8 cellular contexts compared by ENCODE assay signal in genomic region chr1:42931108-42931539, GRCh38. TPM values are rescaled to one million over a fixed set of nuclear protein-coding genes. Genes with fewer than 3 reads are reported as not detected.
DNase-seq lines count a peak whose midpoint lies in the region; ATAC-seq and TF ChIP-seq lines count a peak whose summit lies in the region.

No MANE protein-coding gene starts in this region.

- POLR2A ChIA-PET in A673 (lab: Charles Lee; ENCODE audit: low non-redundant PET) = no interaction called here
- POLR2A ChIA-PET in activated CD4-positive, alpha-beta memory T cell treated with anti-CD3 and anti-CD28 coated beads, Interleukin-2, amount 10 ng/mL, durations not matched to agents 7 days and 5 days (lab: Charles Lee) = interaction anchor here (1.4 to 2.4 kb wide), 5 partner anchors 9 to 24 kb away, joined by 6 to 71 read pairs (median 18); no protein-coding TSS in a partner anchor

- peaks cover 85% of the 10 kb centered on the region for H3K36me3 Mint-ChIP-seq in activated CD4-positive, alpha-beta memory T cell treated with anti-CD3 and anti-CD28 coated beads, Interleukin-2, amount 10 ng/mL, durations not matched to agents 7 days and 5 days (ENCODE audit: low read depth)
- H3K36me3 Mint-ChIP-seq in nephron progenitor cell (ENCODE audit: low read depth) = peaks cover 39% of the 10 kb centered on the region

- no peaks in the 10 kb centered on the region for H3K27me3 Mint-ChIP-seq in activated CD4-positive, alpha-beta memory T cell treated with anti-CD3 and anti-CD28 coated beads, Interleukin-2, amount 10 ng/mL, durations not matched to agents 7 days and 5 days
- no peaks in the 10 kb centered on the region for H3K27me3 Mint-ChIP-seq in nephron progenitor cell (ENCODE audit: low read depth, poor library complexity)

- peak; percentile 71 for TF ChIP-seq CTCF in A673 (conservative IDR thresholded peaks at IDR 0.05; ENCODE audit: low read depth, low read length)
- TF ChIP-seq CTCF in GM12864 (IDR thresholded peaks at IDR 0.05; ENCODE audit: low read depth, low read length, missing control alignments) = peak; percentile 82
- peak; percentile 50 for TF ChIP-seq CTCF in nephron progenitor cell (IDR thresholded peaks at IDR 0.05)

- H3K27ac Mint-ChIP-seq in activated CD4-positive, alpha-beta memory T cell treated with anti-CD3 and anti-CD28 coated beads, Interleukin-2, amount 10 ng/mL, durations not matched to agents 7 days and 5 days = peak overlapping the region; percentile 94
- peak overlapping the region; percentile 88 for H3K27ac Mint-ChIP-seq in nephron progenitor cell

- DNase-seq in A673 (ENCODE audit: low spot score) (peak; percentile 75), GM12864 (ENCODE audit: low read depth) (no peak), NCI-H2196 (lab: John Stamatoyannopoulos, UW; ENCODE audit: unreplicated experiment) (peak; percentile 49), nephron progenitor cell (peak; percentile 34), DMS153 treated with DMSO at 0.1 percent for 48 hours (lab: John Stamatoyannopoulos, UW; ENCODE audit: unreplicated experiment) (no peak)
- peak; percentile 69 for DNase-seq in activated CD4-positive, alpha-beta memory T cell treated with anti-CD3 and anti-CD28 coated beads, Interleukin-2, amount 10 ng/mL, durations not matched to agents 7 days and 5 days

- peaks cover 22% of the 10 kb centered on the region for H3K36me3 ChIP-seq in A673 (ENCODE audit: insufficient read depth, low read length, poor library complexity, severe bottlenecking)
- peaks cover 21 to 62% of the 10 kb centered on the region in 2 donors for H3K36me3 ChIP-seq in esophagus (ENCODE audit: control insufficient read depth in 2 of 2, insufficient read depth in 2 of 2, low read length in 1 of 2)

- H3K4me3 ChIP-seq in A673 (ENCODE audit: low read depth, low read length, poor library complexity, severe bottlenecking) (no peak overlapping the region), GM12864 (ENCODE audit: low read depth, low read length) (no peak overlapping the region), esophagus (ENCODE audit: low read depth in 1 of 2, low read length in 2 of 2) (no peak overlapping the region)

- H3K9me3 ChIP-seq in A673 (ENCODE audit: low read depth, low read length, poor library complexity, severe bottlenecking) (no peaks in the 10 kb centered on the region), esophagus (ENCODE audit: control insufficient read depth in 2 of 2, insufficient read depth in 1 of 2, low read depth in 1 of 2, low read length in 1 of 2) (no peaks in the 10 kb centered on the region)

- no peak for ATAC-seq in GM21390 (IDR thresholded peaks at IDR 0.05; ENCODE audit: unreplicated experiment)

- H3K27me3 ChIP-seq in A673 (replicated peaks; ENCODE audit: insufficient read depth, low read depth, low read length, poor library complexity) (no peaks in the 10 kb centered on the region), esophagus (ENCODE audit: control insufficient read depth in 1 of 2, insufficient read depth in 2 of 2, low read length in 2 of 2) (no peaks in the 10 kb centered on the region)

- H3K4me1 ChIP-seq in A673 (ENCODE audit: insufficient read depth, low read length, poor library complexity, severe bottlenecking) (no peaks in the 10 kb centered on the region), esophagus (ENCODE audit: control insufficient read depth in 2 of 2, insufficient read depth in 2 of 2, low read length in 1 of 2) (peaks cover 10 to 38% of the 10 kb centered on the region in 2 donors)

- no peaks in the 10 kb centered on the region for H3K9me3 Mint-ChIP-seq in activated CD4-positive, alpha-beta memory T cell treated with anti-CD3 and anti-CD28 coated beads, Interleukin-2, amount 10 ng/mL, durations not matched to agents 7 days and 5 days
- no peaks in the 10 kb centered on the region for H3K9me3 Mint-ChIP-seq in nephron progenitor cell

- peaks cover 97% of the 10 kb centered on the region for H3K4me1 Mint-ChIP-seq in activated CD4-positive, alpha-beta memory T cell treated with anti-CD3 and anti-CD28 coated beads, Interleukin-2, amount 10 ng/mL, durations not matched to agents 7 days and 5 days
- peaks cover 29% of the 10 kb centered on the region for H3K4me1 Mint-ChIP-seq in nephron progenitor cell

- 56 to 63% methylated on average over 7 of the region's 7 CpGs for WGBS in esophagus, 2 donors

- H3K27ac ChIP-seq in A673 (ENCODE audit: low read depth, low read length, poor library complexity, severe bottlenecking) (peak overlapping the region; percentile 7), esophagus (ENCODE audit: low read depth in 2 of 2, low read length in 1 of 2) (peak overlapping the region; percentile 87 to 97)

- no TSS peak for BruUV-seq in A673 (replicated peaks; lab: Mats Ljungman, UMichigan)

- intact Hi-C loops in A673 (cut with micrococcal nuclease; ENCODE audit: unreplicated experiment) = loop anchor here (1.0 kb wide), 1 partner anchor 142 kb away; no protein-coding TSS in a partner anchor

- H3K4me3 Mint-ChIP-seq in activated CD4-positive, alpha-beta memory T cell treated with anti-CD3 and anti-CD28 coated beads, Interleukin-2, amount 10 ng/mL, durations not matched to agents 7 days and 5 days = peak overlapping the region; percentile 74
- no peak overlapping the region for H3K4me3 Mint-ChIP-seq in nephron progenitor cell

- CTCF ChIA-PET in A673 (lab: Charles Lee) = no interaction called here
- CTCF ChIA-PET in activated CD4-positive, alpha-beta memory T cell treated with anti-CD3 and anti-CD28 coated beads, Interleukin-2, amount 10 ng/mL, durations not matched to agents 7 days and 5 days (lab: Charles Lee) = interaction anchor here (1.4 to 2.4 kb wide), 4 partner anchors 10 to 142 kb away, joined by 5 to 13 read pairs (median 10); no protein-coding TSS in a partner anchor

RNA-seq across cellular contexts. Expression of gene SLC2A1, which starts 27.5 kb away (rescaled TPM):
- 36.7 and 43.2 TPM in 2 replicates for total RNA-seq in A673 (2021)
- total RNA-seq in activated CD4-positive, alpha-beta memory T cell treated with anti-CD3 and anti-CD28 coated beads, Interleukin-2, amount 10 ng/mL, durations not matched to agents 7 days and 5 days = 100 to 1,000 TPM; 153 TPM
- 100 to 1,000 TPM in 1 of 2 donors, 10 to 100 TPM in 1; 70.3 to 115 TPM for polyA plus RNA-seq in esophagus

Comparison
In these comparisons a context has a peak if more than half of its experiments do, and no peak if none do; other contexts are left out.
1. DNase-seq: peak in A673 (single experiment), NCI-H2196 (single experiment), activated CD4-positive, alpha-beta memory T cell treated with anti-CD3 and anti-CD28 coated beads, Interleukin-2, amount 10 ng/mL, durations not matched to agents 7 days and 5 days (single experiment) and nephron progenitor cell (single experiment); none in GM12864 (single experiment) and DMS153 treated with DMSO at 0.1 percent for 48 hours (single experiment).
2. Peak in every context shown above with its lines, with median percentiles within 50 percentile points of each other: CTCF ChIP-seq.